In genomic region chr9:27365977-27366376, GRCh38 we compare ENCODE assay signal across 10 cellular contexts.
DNase-seq lines count a peak whose midpoint lies in the region; ATAC-seq lines count a peak whose summit lies in the region.
"Had no signal": no experiment of that assay in that cellular context is flagged by ENCODE, and none has a peak within 500 bp of the region (broad histone marks: within the 10 kb centered on the region; RNA-seq: fewer than 3 reads in every experiment).

No MANE protein-coding gene starts in this region.

- peaks cover 32% of the 10 kb centered on the region for H3K4me1 Mint-ChIP-seq in activated T-helper 1 cell treated with anti-CD3 and anti-CD28 coated beads, Interleukin-12 subunit alpha, Interleukin-12 subunit beta, Interleukin-2, Interleukin-4 antibody, amounts not matched to agents 30 ng/mL and 10 ng/mL and 1 ng/mL, durations not matched to agents 14 hours and 24 hours and 36 hours (ENCODE audit: low read depth)

- 77% methylated on average over 3 of the region's 3 CpGs for WGBS in right cardiac atrium

- no peaks in the 10 kb centered on the region for H3K9me3 Mint-ChIP-seq in activated T-helper 1 cell treated with anti-CD3 and anti-CD28 coated beads, Interleukin-12 subunit alpha, Interleukin-12 subunit beta, Interleukin-2, Interleukin-4 antibody, amounts not matched to agents 30 ng/mL and 10 ng/mL and 1 ng/mL, durations not matched to agents 14 hours and 24 hours and 36 hours

- H3K4me3 Mint-ChIP-seq in activated T-helper 1 cell treated with anti-CD3 and anti-CD28 coated beads, Interleukin-12 subunit alpha, Interleukin-12 subunit beta, Interleukin-2, Interleukin-4 antibody, amounts not matched to agents 30 ng/mL and 10 ng/mL and 1 ng/mL, durations not matched to agents 14 hours and 24 hours and 36 hours: peak overlapping the region; percentile 9

- peak; percentile 46 for DNase-seq in activated T-cell treated with anti-CD3 and anti-CD28 coated beads for 48 hours (ENCODE audit: low read depth)
- DNase-seq in activated T-cell treated with anti-CD3 and anti-CD28 coated beads, Interleukin-2, amount 50 U/mL, for 1 hour: no peak
- DNase-seq in activated T-helper 1 cell treated with anti-CD3 and anti-CD28 coated beads, Interleukin-12 subunit alpha, Interleukin-12 subunit beta, Interleukin-2, Interleukin-4 antibody, amounts not matched to agents 30 ng/mL and 10 ng/mL and 1 ng/mL, durations not matched to agents 14 hours and 24 hours and 36 hours (ENCODE audit: low spot score): peak; percentile 49
- peak; percentile 37 to 47 for DNase-seq in stimulated activated CD4-positive, alpha-beta T cell treated with anti-CD3 and anti-CD28 coated beads, Interleukin-4, amount 100 ng/mL, for 48 hours (ENCODE audit: low read depth in 2 of 2)
- no peak for DNase-seq in right cardiac atrium
- no peak for DNase-seq in Ammon's horn (ENCODE audit: low spot score)
- no peak for DNase-seq in medulla oblongata (ENCODE audit: extremely low spot score)
- DNase-seq: pancreas had no signal

- peaks cover 10% of the 10 kb centered on the region for H3K27me3 Mint-ChIP-seq in activated T-helper 1 cell treated with anti-CD3 and anti-CD28 coated beads, Interleukin-12 subunit alpha, Interleukin-12 subunit beta, Interleukin-2, Interleukin-4 antibody, amounts not matched to agents 30 ng/mL and 10 ng/mL and 1 ng/mL, durations not matched to agents 14 hours and 24 hours and 36 hours (ENCODE audit: insufficient read depth)

- H3K27me3 ChIP-seq in right cardiac atrium (ENCODE audit: control insufficient read depth, insufficient read depth): no peaks in the 10 kb centered on the region
- H3K27me3 ChIP-seq: pancreas had no signal

- intact Hi-C loops in activated T-helper 1 cell treated with anti-CD3 and anti-CD28 coated beads, Interleukin-12 subunit alpha, Interleukin-12 subunit beta, Interleukin-2, Interleukin-4 antibody, amounts not matched to agents 30 ng/mL and 10 ng/mL and 1 ng/mL, durations not matched to agents 14 hours and 24 hours and 36 hours (cut with micrococcal nuclease): loop anchor here (1.0 to 5.0 kb wide), 7 partner anchors 10 to 474 kb away; partner anchors contain the start of genes CAAP1 and MOB3B
- intact Hi-C loops in right cardiac atrium (cut with DNase I): no loop called here

- ATAC-seq in HG03097 (IDR thresholded peaks at IDR 0.05; ENCODE audit: low FRiP score, unreplicated experiment): peak; percentile 76
- no peak for ATAC-seq in right cardiac atrium

- H3K27ac ChIP-seq in right cardiac atrium (ENCODE audit: low read length): no peak overlapping the region
- H3K27ac ChIP-seq: C4-2B had no signal

- no peaks in the 10 kb centered on the region for H3K9me3 ChIP-seq in right cardiac atrium (ENCODE audit: control insufficient read depth, low read length)
- H3K9me3 ChIP-seq: pancreas had no signal

- no peaks in the 10 kb centered on the region for H3K36me3 Mint-ChIP-seq in activated T-helper 1 cell treated with anti-CD3 and anti-CD28 coated beads, Interleukin-12 subunit alpha, Interleukin-12 subunit beta, Interleukin-2, Interleukin-4 antibody, amounts not matched to agents 30 ng/mL and 10 ng/mL and 1 ng/mL, durations not matched to agents 14 hours and 24 hours and 36 hours (ENCODE audit: low read depth)

- H3K27ac Mint-ChIP-seq in activated T-helper 1 cell treated with anti-CD3 and anti-CD28 coated beads, Interleukin-12 subunit alpha, Interleukin-12 subunit beta, Interleukin-2, Interleukin-4 antibody, amounts not matched to agents 30 ng/mL and 10 ng/mL and 1 ng/mL, durations not matched to agents 14 hours and 24 hours and 36 hours: peak overlapping the region; percentile 56

- peaks cover 6% of the 10 kb centered on the region for H3K4me1 ChIP-seq in right cardiac atrium (ENCODE audit: control insufficient read depth, insufficient read depth, low read length)

- no peak overlapping the region for H3K4me3 ChIP-seq in right cardiac atrium (ENCODE audit: low read length)
- H3K4me3 ChIP-seq: pancreas had no signal

Comparison
In these comparisons a context has a peak if more than half of its experiments do, and no peak if none do; other contexts are left out.
1. DNase-seq: peak in activated T-cell treated with anti-CD3 and anti-CD28 coated beads for 48 hours (single experiment), activated T-helper 1 cell treated with anti-CD3 and anti-CD28 coated beads, Interleukin-12 subunit alpha, Interleukin-12 subunit beta, Interleukin-2, Interleukin-4 antibody, amounts not matched to agents 30 ng/mL and 10 ng/mL and 1 ng/mL, durations not matched to agents 14 hours and 24 hours and 36 hours (single experiment) and stimulated activated CD4-positive, alpha-beta T cell treated with anti-CD3 and anti-CD28 coated beads, Interleukin-4, amount 100 ng/mL, for 48 hours (2 of 2); none in activated T-cell treated with anti-CD3 and anti-CD28 coated beads, Interleukin-2, amount 50 U/mL, for 1 hour (single experiment), right cardiac atrium (0 of 3), Ammon's horn (single experiment) and medulla oblongata (single experiment).